8 cellular contexts compared by ENCODE assay signal in genomic region chr16:3612510-3613466, GRCh38. TPM values are rescaled to one million over a fixed set of nuclear protein-coding genes. Genes with fewer than 3 reads are reported as not detected.
A peak's percentile ranks its signal among the peaks of the same experiment; 100 is the strongest.
DNase-seq lines count a peak whose midpoint lies in the region; ATAC-seq, FAIRE-seq and TF ChIP-seq lines count a peak whose summit lies in the region.

No MANE protein-coding gene starts in this region.

- H3K4me1 ChIP-seq in right atrium auricular region (peaks cover 0 to 23% of the 10 kb centered on the region in 2 donors), adipocyte (ENCODE audit: control insufficient read depth, insufficient read depth, low read length) (peaks cover 17% of the 10 kb centered on the region)

- H3K27ac Mint-ChIP-seq in memory B cell = peak overlapping the region; percentile 73

- intact Hi-C loops in left cardiac atrium (cut with DNase I) = no loop called here

- H3K4me1 Mint-ChIP-seq in memory B cell = peaks cover 30% of the 10 kb centered on the region

- H3K9me3 Mint-ChIP-seq in memory B cell = no peaks in the 10 kb centered on the region

- FAIRE-seq in urothelium cell line (lab: Jason Lieb, UNC) = no peak

- peak overlapping the region; percentile 99 for H3K4me3 Mint-ChIP-seq in memory B cell

- H3K27me3 Mint-ChIP-seq in memory B cell = no peaks in the 10 kb centered on the region

- H3K36me3 ChIP-seq in right atrium auricular region = no peaks in the 10 kb centered on the region
- no peaks in the 10 kb centered on the region for H3K36me3 ChIP-seq in adipocyte (ENCODE audit: control insufficient read depth, insufficient read depth, low read length, severe bottlenecking)

- H3K27me3 ChIP-seq in right atrium auricular region = no peaks in the 10 kb centered on the region
- H3K27me3 ChIP-seq in adipocyte (replicated peaks; ENCODE audit: control insufficient read depth, insufficient read depth, low read length) = no peaks in the 10 kb centered on the region

- peak overlapping the region; percentile 97 for H3K9ac ChIP-seq in adipocyte (ENCODE audit: low read length)

- no peak for ATAC-seq in left cardiac atrium
- ATAC-seq in memory B cell (ENCODE audit: low read depth) = no peak
- no peak for ATAC-seq in HG03378 (IDR thresholded peaks at IDR 0.05; ENCODE audit: unreplicated experiment)

- H3K36me3 Mint-ChIP-seq in memory B cell = peaks cover 7% of the 10 kb centered on the region

- TF ChIP-seq CTCF in right atrium auricular region (IDR thresholded peaks at IDR 0.05) = no peak

- peak overlapping the region; percentile 98 to 99 for H3K4me3 ChIP-seq in right atrium auricular region
- peak overlapping the region; percentile 100 for H3K4me3 ChIP-seq in adipocyte (ENCODE audit: low read length)

- peak overlapping the region in 1 of 2 donors; percentile 83 for H3K27ac ChIP-seq in right atrium auricular region

- H3K9me3 ChIP-seq in right atrium auricular region = no peaks in the 10 kb centered on the region
- no peaks in the 10 kb centered on the region for H3K9me3 ChIP-seq in adipocyte (ENCODE audit: control insufficient read depth, low read length)

- DNase-seq in right atrium auricular region (ENCODE audit: low spot score) (no peak), left cardiac atrium (no peak), adipocyte (ENCODE audit: low read depth) (no peak), memory B cell (ENCODE audit: low spot score in 2 of 2) (no peak), urothelium cell line (ENCODE audit: low spot score) (peak; percentile 12), dedifferentiated amniotic fluid mesenchymal stem cell (ENCODE audit: extremely low spot score) (no peak), germinal center (ENCODE audit: low spot score) (no peak)

RNA-seq across cellular contexts. Expression of gene SLX4, which starts 1.4 kb away (rescaled TPM):
- 1 to 10 TPM; 1.9 to 2.4 TPM for total RNA-seq in right atrium auricular region
- 1 to 10 TPM; 2.5 to 2.8 TPM for total RNA-seq in left cardiac atrium

RNA-seq across cellular contexts. Expression of gene NLRC3, which starts 35.6 kb away (rescaled TPM):
- total RNA-seq in right atrium auricular region = 1 to 10 TPM in 1 of 2 donors, under 1 TPM in 1; 0.85 to 1.1 TPM
- 1 to 10 TPM in 1 of 2 donors, under 1 TPM in 1; 0.81 to 1.0 TPM for total RNA-seq in left cardiac atrium

RNA-seq across cellular contexts. Expression of gene DNASE1, which starts 41.7 kb away (rescaled TPM):
- total RNA-seq in right atrium auricular region = 1 to 10 TPM; 2.7 to 6.7 TPM
- 1 to 10 TPM; 3.0 to 5.8 TPM for total RNA-seq in left cardiac atrium
